8 cellular contexts compared by ENCODE assay signal in the genomic region with DNA sequence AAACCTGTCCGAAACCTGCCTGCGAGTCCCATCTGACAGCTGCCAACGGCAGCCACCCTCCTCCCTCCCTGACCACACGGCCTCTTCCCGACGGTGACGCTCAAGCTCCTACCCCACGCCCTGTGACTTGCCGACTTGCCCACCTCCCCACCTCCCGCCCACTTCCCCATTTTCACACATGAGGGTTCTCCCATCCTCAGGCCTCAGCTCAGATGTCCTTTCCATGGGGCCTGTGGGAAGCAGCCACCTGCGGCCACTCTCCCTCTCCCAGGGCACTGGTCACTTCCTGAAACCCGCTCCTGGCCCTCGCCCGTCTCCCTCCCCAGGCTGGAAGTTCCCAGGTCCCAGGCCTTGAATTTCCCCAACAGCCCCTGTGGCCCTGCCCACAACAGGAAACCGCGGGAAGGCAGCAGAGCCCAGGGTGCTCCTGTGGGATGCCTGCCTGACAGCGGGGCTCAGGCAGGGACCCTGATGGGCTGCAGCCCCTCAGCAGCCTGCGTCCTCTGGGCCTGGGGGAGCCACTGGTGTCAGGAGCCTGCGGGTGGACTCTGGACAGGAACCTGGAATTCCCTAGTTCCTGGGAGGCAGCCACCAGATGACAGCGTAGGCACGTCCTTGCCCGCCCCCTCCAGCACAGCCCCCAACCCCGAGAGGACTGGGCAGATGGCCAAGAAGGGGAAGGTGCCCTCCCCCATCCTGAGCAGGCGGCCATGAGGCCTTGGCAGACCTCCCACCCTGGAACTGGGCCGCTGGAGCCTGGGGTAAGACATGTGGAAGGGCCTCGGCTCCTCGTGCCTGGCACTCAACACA.
DNase-seq lines count a peak whose midpoint lies in the region; ATAC-seq, FAIRE-seq and TF ChIP-seq lines count a peak whose summit lies in the region.

No MANE protein-coding gene starts in this region.

- H3K4me1 ChIP-seq in Caco-2 (peaks cover 23% of the 10 kb centered on the region), right lobe of liver (no peaks in the 10 kb centered on the region)

- no peak for TF ChIP-seq POLR2A in right lobe of liver (IDR thresholded peaks at IDR 0.05)

- CTCF ChIA-PET in Caco-2 (lab: Charles Lee) = interaction anchor here (1.1 to 2.0 kb wide), 2 partner anchors 12 to 15 kb away, joined by 4 to 7 read pairs; no protein-coding TSS in a partner anchor

- H3K36me3 ChIP-seq in Caco-2 (ENCODE audit: control insufficient read depth, insufficient read depth, low read length) = no peaks in the 10 kb centered on the region
- no peaks in the 10 kb centered on the region for H3K36me3 ChIP-seq in right lobe of liver

- H3K4me1 Mint-ChIP-seq in Caco-2 (ENCODE audit: low read depth, unreplicated experiment) = peaks cover 6% of the 10 kb centered on the region

- WGBS in right lobe of liver (ENCODE audit: insufficient coverage, low coverage, low lambda C conversion rate, missing lambda C conversion rate) = 15% methylated on average over 14 of the region's 27 CpGs

- H3K4me3 Mint-ChIP-seq in Caco-2 (ENCODE audit: unreplicated experiment) = peak overlapping the region; percentile 67

- POLR2A ChIA-PET in Caco-2 (lab: Charles Lee) = interaction anchor here (0.6 to 0.8 kb wide), 2 partner anchors 131 to 458 kb away, joined by 5 to 6 read pairs; partner anchors contain the start of gene CHFR

- 0 out of 2 replicates have a peak, but pooled peaks cover 3% of the 10 kb centered on the region for H3K9me3 ChIP-seq in Caco-2
- H3K9me3 ChIP-seq in right lobe of liver = no peaks in the 10 kb centered on the region

- FAIRE-seq in frontal cortex (lab: Jason Lieb, UNC) = no peak

- intact Hi-C loops in Caco-2 (cut with micrococcal nuclease; ENCODE audit: unreplicated experiment) = no loop called here
- intact Hi-C loops in right lobe of liver (cut with DNase I) = no loop called here

- no peaks in the 10 kb centered on the region for H3K36me3 Mint-ChIP-seq in Caco-2 (ENCODE audit: insufficient read depth, unreplicated experiment)

- H3K9me3 Mint-ChIP-seq in Caco-2 (ENCODE audit: unreplicated experiment) = no peaks in the 10 kb centered on the region

- H3K27me3 ChIP-seq in Caco-2 (replicated peaks; ENCODE audit: control insufficient read depth, insufficient read depth, low read length) (no peaks in the 10 kb centered on the region), right lobe of liver (no peaks in the 10 kb centered on the region)

- no peak for DNase-seq in Caco-2
- peak; percentile 28 for DNase-seq in M059J (ENCODE audit: low read depth)
- DNase-seq in SHP77 treated with DMSO at 0.1 percent for 48 hours (lab: John Stamatoyannopoulos, UW) = peak; percentile 74
- DNase-seq in right lobe of liver = no peak
- no peak for DNase-seq in GM10266 (ENCODE audit: extremely low spot score)
- no peak for DNase-seq in frontal cortex (ENCODE audit: low spot score in 2 of 2)

- TF ChIP-seq CTCF in Caco-2 (IDR thresholded peaks at IDR 0.05; ENCODE audit: insufficient read depth in 1 of 2, low read depth in 1 of 2, low read length in 1 of 2, severe bottlenecking in 1 of 2, unreplicated experiment in 1 of 2) = no peak
- peak in 1 of 4 donors; percentile 38 for TF ChIP-seq CTCF in right lobe of liver (IDR thresholded peaks at IDR 0.05)
- no peak for TF ChIP-seq CTCF in GM10266 (IDR thresholded peaks at IDR 0.05; ENCODE audit: control insufficient read depth, insufficient read depth, low read depth, missing control alignments)

- H3K27me3 Mint-ChIP-seq in Caco-2 (ENCODE audit: insufficient read depth, unreplicated experiment) = no peaks in the 10 kb centered on the region

- H3K4me3 ChIP-seq in Caco-2 (ENCODE audit: low read depth, low read length) (no peak overlapping the region), right lobe of liver (no peak overlapping the region)

- H3K27ac ChIP-seq in right lobe of liver = no peak overlapping the region

- H3K27ac Mint-ChIP-seq in Caco-2 (ENCODE audit: unreplicated experiment) = peak overlapping the region; percentile 69

- BruUV-seq in Caco-2 (replicated peaks; lab: Mats Ljungman, UMichigan) = no TSS peak

- ATAC-seq in right lobe of liver = peak in 3 of 4 donors; percentile 44 to 62 (median 57)
- ATAC-seq in HG03095 (IDR thresholded peaks at IDR 0.05; ENCODE audit: unreplicated experiment) = no peak
- ATAC-seq in GM18858 (IDR thresholded peaks at IDR 0.05; ENCODE audit: unreplicated experiment) = no peak

Comparison
In these comparisons a context has a peak if more than half of its experiments do, and no peak if none do; other contexts are left out.
1. DNase-seq: peak in M059J (single experiment) and SHP77 treated with DMSO at 0.1 percent for 48 hours (single experiment); none in Caco-2 (0 of 2), right lobe of liver (0 of 3), GM10266 (single experiment) and frontal cortex (0 of 2).
2. ATAC-seq: peak in right lobe of liver (3 of 4); none in HG03095 (single experiment) and GM18858 (single experiment).